Comparison of ENCODE assay signal across 3 cellular contexts in the genomic region with DNA sequence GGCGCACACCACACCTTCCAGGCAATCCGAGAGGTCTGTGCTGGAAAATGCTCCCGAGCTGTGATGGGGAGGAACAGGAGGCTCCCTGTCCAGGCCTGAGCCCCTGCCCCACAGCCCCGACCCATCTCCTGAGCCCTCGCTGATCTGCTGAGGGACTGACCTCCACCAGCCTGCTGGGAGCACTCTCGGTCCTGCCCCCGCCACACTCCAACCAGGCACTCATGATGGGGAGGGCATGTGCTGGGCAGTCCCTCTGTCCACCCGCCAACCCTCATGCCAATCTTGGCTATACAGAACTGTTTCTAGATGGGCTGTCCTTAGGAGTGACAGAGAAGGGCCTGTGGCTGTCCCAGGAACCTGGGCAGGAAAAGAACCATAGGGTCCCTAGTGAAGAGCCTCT.
TF ChIP-seq lines count a peak whose summit lies in the region.

No MANE protein-coding gene starts in this region.

TF ChIP-seq in SK-N-SH treated with all-trans-retinoic acid at 6 μM for 48 hours, 23 proteins besides CTCF, POLR2A, EP300 and RAD21:
- TF ChIP-seq, protein P1, sequence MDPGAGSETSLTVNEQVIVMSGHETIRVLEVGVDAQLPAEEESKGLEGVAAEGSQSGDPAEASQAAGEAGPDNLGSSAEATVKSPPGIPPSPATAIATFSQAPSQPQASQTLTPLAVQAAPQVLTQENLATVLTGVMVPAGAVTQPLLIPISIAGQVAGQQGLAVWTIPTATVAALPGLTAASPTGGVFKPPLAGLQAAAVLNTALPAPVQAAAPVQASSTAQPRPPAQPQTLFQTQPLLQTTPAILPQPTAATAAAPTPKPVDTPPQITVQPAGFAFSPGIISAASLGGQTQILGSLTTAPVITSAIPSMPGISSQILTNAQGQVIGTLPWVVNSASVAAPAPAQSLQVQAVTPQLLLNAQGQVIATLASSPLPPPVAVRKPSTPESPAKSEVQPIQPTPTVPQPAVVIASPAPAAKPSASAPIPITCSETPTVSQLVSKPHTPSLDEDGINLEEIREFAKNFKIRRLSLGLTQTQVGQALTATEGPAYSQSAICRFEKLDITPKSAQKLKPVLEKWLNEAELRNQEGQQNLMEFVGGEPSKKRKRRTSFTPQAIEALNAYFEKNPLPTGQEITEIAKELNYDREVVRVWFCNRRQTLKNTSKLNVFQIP (CRISPR knock-in tag; IDR thresholded peaks at IDR 0.05; ENCODE audit: borderline replicate concordance, low read depth): no peak
- TF ChIP-seq BACH2 (CRISPR knock-in tag; IDR thresholded peaks at IDR 0.05; ENCODE audit: borderline replicate concordance) (no peak), GLIS3 (CRISPR knock-in tag; IDR thresholded peaks at IDR 0.05) (no peak)
- TF ChIP-seq, protein P2, sequence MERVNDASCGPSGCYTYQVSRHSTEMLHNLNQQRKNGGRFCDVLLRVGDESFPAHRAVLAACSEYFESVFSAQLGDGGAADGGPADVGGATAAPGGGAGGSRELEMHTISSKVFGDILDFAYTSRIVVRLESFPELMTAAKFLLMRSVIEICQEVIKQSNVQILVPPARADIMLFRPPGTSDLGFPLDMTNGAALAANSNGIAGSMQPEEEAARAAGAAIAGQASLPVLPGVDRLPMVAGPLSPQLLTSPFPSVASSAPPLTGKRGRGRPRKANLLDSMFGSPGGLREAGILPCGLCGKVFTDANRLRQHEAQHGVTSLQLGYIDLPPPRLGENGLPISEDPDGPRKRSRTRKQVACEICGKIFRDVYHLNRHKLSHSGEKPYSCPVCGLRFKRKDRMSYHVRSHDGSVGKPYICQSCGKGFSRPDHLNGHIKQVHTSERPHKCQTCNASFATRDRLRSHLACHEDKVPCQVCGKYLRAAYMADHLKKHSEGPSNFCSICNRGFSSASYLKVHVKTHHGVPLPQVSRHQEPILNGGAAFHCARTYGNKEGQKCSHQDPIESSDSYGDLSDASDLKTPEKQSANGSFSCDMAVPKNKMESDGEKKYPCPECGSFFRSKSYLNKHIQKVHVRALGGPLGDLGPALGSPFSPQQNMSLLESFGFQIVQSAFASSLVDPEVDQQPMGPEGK (CRISPR knock-in tag; IDR thresholded peaks at IDR 0.05; ENCODE audit: borderline replicate concordance): no peak
- TF ChIP-seq, protein P3, sequence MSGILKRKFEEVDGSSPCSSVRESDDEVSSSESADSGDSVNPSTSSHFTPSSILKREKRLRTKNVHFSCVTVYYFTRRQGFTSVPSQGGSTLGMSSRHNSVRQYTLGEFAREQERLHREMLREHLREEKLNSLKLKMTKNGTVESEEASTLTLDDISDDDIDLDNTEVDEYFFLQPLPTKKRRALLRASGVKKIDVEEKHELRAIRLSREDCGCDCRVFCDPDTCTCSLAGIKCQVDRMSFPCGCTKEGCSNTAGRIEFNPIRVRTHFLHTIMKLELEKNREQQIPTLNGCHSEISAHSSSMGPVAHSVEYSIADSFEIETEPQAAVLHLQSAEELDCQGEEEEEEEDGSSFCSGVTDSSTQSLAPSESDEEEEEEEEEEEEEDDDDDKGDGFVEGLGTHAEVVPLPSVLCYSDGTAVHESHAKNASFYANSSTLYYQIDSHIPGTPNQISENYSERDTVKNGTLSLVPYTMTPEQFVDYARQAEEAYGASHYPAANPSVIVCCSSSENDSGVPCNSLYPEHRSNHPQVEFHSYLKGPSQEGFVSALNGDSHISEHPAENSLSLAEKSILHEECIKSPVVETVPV (CRISPR knock-in tag; IDR thresholded peaks at IDR 0.05): no peak

TF ChIP-seq in SK-N-SH, 30 proteins besides CTCF, POLR2A, EP300 and RAD21:
- TF ChIP-seq, protein P4, sequence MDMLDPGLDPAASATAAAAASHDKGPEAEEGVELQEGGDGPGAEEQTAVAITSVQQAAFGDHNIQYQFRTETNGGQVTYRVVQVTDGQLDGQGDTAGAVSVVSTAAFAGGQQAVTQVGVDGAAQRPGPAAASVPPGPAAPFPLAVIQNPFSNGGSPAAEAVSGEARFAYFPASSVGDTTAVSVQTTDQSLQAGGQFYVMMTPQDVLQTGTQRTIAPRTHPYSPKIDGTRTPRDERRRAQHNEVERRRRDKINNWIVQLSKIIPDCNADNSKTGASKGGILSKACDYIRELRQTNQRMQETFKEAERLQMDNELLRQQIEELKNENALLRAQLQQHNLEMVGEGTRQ (IDR thresholded peaks at IDR 0.05; ENCODE audit: borderline replicate concordance, low read depth, low read length): no peak
- no peak for TF ChIP-seq RCOR1 (IDR thresholded peaks at IDR 0.05; ENCODE audit: low read length)
- no peak for TF ChIP-seq RFX5 (IDR thresholded peaks at IDR 0.05; ENCODE audit: low read length)
- no peak for TF ChIP-seq JUND (IDR thresholded peaks at IDR 0.05)
- TF ChIP-seq SIN3A (IDR thresholded peaks at IDR 0.05; ENCODE audit: borderline replicate concordance, low read depth, low read length): no peak
- TF ChIP-seq, protein P5, sequence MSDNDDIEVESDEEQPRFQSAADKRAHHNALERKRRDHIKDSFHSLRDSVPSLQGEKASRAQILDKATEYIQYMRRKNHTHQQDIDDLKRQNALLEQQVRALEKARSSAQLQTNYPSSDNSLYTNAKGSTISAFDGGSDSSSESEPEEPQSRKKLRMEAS (IDR thresholded peaks at IDR 0.05; ENCODE audit: low read depth): no peak
- TF ChIP-seq ELF1 (IDR thresholded peaks at IDR 0.05): no peak
- TF ChIP-seq GATA2 (CRISPR knock-in tag; IDR thresholded peaks at IDR 0.05): no peak
- no peak for TF ChIP-seq POLR2AphosphoS5 (IDR thresholded peaks at IDR 0.05; ENCODE audit: low read depth, low read length)
- no peak for TF ChIP-seq GABPA (IDR thresholded peaks at IDR 0.05; ENCODE audit: low read depth)
- TF ChIP-seq CHD2 (IDR thresholded peaks at IDR 0.05; ENCODE audit: low read length, partially characterized antibody): no peak
- TF ChIP-seq TCF12 (IDR thresholded peaks at IDR 0.05): no peak
- TF ChIP-seq, protein P6, sequence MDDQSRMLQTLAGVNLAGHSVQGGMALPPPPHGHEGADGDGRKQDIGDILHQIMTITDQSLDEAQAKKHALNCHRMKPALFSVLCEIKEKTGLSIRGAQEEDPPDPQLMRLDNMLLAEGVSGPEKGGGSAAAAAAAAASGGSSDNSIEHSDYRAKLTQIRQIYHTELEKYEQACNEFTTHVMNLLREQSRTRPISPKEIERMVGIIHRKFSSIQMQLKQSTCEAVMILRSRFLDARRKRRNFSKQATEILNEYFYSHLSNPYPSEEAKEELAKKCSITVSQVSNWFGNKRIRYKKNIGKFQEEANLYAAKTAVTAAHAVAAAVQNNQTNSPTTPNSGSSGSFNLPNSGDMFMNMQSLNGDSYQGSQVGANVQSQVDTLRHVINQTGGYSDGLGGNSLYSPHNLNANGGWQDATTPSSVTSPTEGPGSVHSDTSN (IDR thresholded peaks at IDR 0.05): no peak
- TF ChIP-seq EZH2phosphoT487 (IDR thresholded peaks at IDR 0.05; ENCODE audit: borderline replicate concordance, low read depth): no peak
- TF ChIP-seq FOXJ3 (CRISPR knock-in tag; IDR thresholded peaks at IDR 0.05): no peak
- TF ChIP-seq MXI1 (IDR thresholded peaks at IDR 0.05; ENCODE audit: low read depth, low read length): no peak
- TF ChIP-seq MEF2A (IDR thresholded peaks at IDR 0.05; ENCODE audit: borderline replicate concordance, low read depth): no peak
- TF ChIP-seq TAF1 (IDR thresholded peaks at IDR 0.05; ENCODE audit: borderline replicate concordance, low read depth, low read length): no peak

TF ChIP-seq in H1, 55 proteins besides CTCF, POLR2A, EP300 and RAD21:
- no peak for TF ChIP-seq KDM4A (IDR thresholded peaks at IDR 0.05; ENCODE audit: low read depth, low read length, severe bottlenecking)
- no peak for TF ChIP-seq SAP30 (IDR thresholded peaks at IDR 0.05; ENCODE audit: insufficient read depth, insufficient replicate concordance, low read length)
- TF ChIP-seq HDAC2 (IDR thresholded peaks at IDR 0.05; ENCODE audit: borderline replicate concordance in 1 of 2, low read depth in 2 of 2, low read length in 2 of 2): no peak
- TF ChIP-seq, protein P4 (IDR thresholded peaks at IDR 0.05; ENCODE audit: low read length): no peak
- TF ChIP-seq POLR2AphosphoS5 (IDR thresholded peaks at IDR 0.05; ENCODE audit: low read depth, low read length): no peak
